ENCODE assay signal across 7 cellular contexts in the genomic region with DNA sequence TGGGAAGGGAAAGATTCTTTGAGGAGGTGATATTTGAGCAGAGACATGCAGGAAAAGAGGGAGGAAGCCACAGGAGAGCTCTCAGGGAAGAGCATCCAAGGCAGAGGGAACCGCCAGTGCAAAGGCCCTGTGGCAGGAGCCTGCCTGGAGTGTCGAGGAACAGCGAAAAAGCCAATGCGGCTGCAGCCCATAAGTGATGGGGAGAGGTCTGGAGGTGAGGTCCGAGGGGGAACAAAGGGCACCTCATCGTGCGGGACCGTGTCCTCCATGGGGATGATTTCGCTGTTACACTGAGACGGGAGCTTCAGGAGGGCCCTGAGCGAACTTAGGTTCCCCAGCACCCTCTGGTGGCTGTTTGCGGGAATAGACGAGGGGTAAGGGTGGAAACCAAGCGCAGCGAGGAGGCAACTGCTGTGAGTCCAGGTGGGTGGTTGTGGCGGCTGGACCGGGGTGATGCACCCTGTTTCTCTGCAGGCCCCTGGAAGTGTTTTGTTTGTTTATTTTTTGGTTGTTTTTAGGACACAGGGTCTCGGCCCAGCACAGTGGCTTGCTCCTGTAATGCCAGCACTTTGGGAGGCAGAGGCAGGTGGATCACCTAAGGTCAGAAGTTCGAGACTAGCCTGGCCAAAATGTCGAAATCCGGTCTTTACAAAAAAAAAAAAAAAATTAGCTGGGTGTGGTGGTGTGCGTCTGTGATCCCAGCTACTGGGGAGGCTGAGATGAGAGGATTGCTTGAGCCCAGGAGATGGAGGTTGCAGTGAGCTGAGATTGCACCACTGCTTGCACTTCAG. TPM values are rescaled to one million over a fixed set of nuclear protein-coding genes. Genes with fewer than 3 reads are reported as not detected.
DNase-seq lines count a peak whose midpoint lies in the region; ATAC-seq and TF ChIP-seq lines count a peak whose summit lies in the region.

No MANE protein-coding gene starts in this region.

- no peaks in the 10 kb centered on the region for H3K4me1 Mint-ChIP-seq in T-helper 2 cell treated with Interferon-gamma antibody and Interleukin-4, amounts not matched to agents 5 μg/mL and 100 μg/mL, for 36 hours (ENCODE audit: low read depth)

- H3K9me3 Mint-ChIP-seq in T-helper 2 cell treated with Interferon-gamma antibody and Interleukin-4, amounts not matched to agents 5 μg/mL and 100 μg/mL, for 36 hours = no peaks in the 10 kb centered on the region

- H3K4me3 ChIP-seq in GM12875 (ENCODE audit: low read depth, low read length) = no peak overlapping the region
- no peak overlapping the region for H3K4me3 ChIP-seq in spleen

- no peak overlapping the region for H3K27ac Mint-ChIP-seq in T-helper 2 cell treated with Interferon-gamma antibody and Interleukin-4, amounts not matched to agents 5 μg/mL and 100 μg/mL, for 36 hours

- H3K27me3 ChIP-seq in spleen (replicated peaks in 1 of 7) = peaks cover 0 to 39% (median 0%) of the 10 kb centered on the region in 7 donors

- DNase-seq in NCI-H1436 treated with DMSO at 0.1 percent for 48 hours (lab: John Stamatoyannopoulos, UW) = peak; percentile 49
- peak; percentile 58 for DNase-seq in T-helper 2 cell treated with Interferon-gamma antibody and Interleukin-4, amounts not matched to agents 5 μg/mL and 100 μg/mL, for 36 hours (ENCODE audit: low spot score)
- peak; percentile 58 for DNase-seq in amniotic stem cell (lab: John Stamatoyannopoulos, UW)
- DNase-seq in hypothalamus (lab: John Stamatoyannopoulos, UW) = peak in 37 of 51 donors; percentile 4 to 68 (median 36)
- DNase-seq in spleen = peak; percentile 87

- no peak overlapping the region for H3K4me3 Mint-ChIP-seq in T-helper 2 cell treated with Interferon-gamma antibody and Interleukin-4, amounts not matched to agents 5 μg/mL and 100 μg/mL, for 36 hours

- H3K9me3 ChIP-seq in spleen = no peaks in the 10 kb centered on the region

- ATAC-seq in GM18502 (IDR thresholded peaks at IDR 0.05; ENCODE audit: poor library complexity, unreplicated experiment) = no peak

- 17 to 25% (median 23%) methylated on average over 21 to 22 of the region's 22 CpGs for WGBS in spleen, 5 donors

- peaks cover 0 to 14% (median 8%) of the 10 kb centered on the region in 6 donors for H3K36me3 ChIP-seq in spleen

- intact Hi-C loops in spleen (cut with DNase I; ENCODE audit: low total_unique reads) = loop anchor here (10.0 kb wide), 2 partner anchors 163 to 413 kb away; no protein-coding TSS in a partner anchor

- H3K4me1 ChIP-seq in spleen = peaks cover 0 to 6% (median 0%) of the 10 kb centered on the region in 6 donors

- TF ChIP-seq POLR2A in spleen (IDR thresholded peaks at IDR 0.05) = no peak

- TF ChIP-seq CTCF in GM12875 (IDR thresholded peaks at IDR 0.05; ENCODE audit: borderline replicate concordance, insufficient read depth, low read depth, low read length) (peak; percentile 90), spleen (IDR thresholded peaks at IDR 0.05 in 8 of 11, conservative IDR thresholded peaks at IDR 0.05 in 3 of 11) (peak; percentile 35 to 85 (median 81))

- H3K27me3 Mint-ChIP-seq in T-helper 2 cell treated with Interferon-gamma antibody and Interleukin-4, amounts not matched to agents 5 μg/mL and 100 μg/mL, for 36 hours (ENCODE audit: low read depth) = peaks cover 5% of the 10 kb centered on the region

- peaks cover 11% of the 10 kb centered on the region for H3K36me3 Mint-ChIP-seq in T-helper 2 cell treated with Interferon-gamma antibody and Interleukin-4, amounts not matched to agents 5 μg/mL and 100 μg/mL, for 36 hours (ENCODE audit: low read depth)

- H3K27ac ChIP-seq in spleen = no peak overlapping the region

RNA-seq across cellular contexts. Expression of a gene that starts 5.9 kb away (rescaled TPM):
- 10 to 100 TPM; 48.9 to 87.7 (median 64.3) TPM for total RNA-seq in spleen
- 10 to 100 TPM in 2 of 3 donors, 1 to 10 TPM in 1; 6.9 to 18.4 (median 10.6) TPM for polyA plus RNA-seq in spleen

RNA-seq across cellular contexts. Expression of a gene that starts 38.0 kb away (rescaled TPM):
- 100 to 1,000 TPM; 280 to 442 (median 379) TPM for total RNA-seq in spleen
- 100 to 1,000 TPM; 709 to 858 (median 815) TPM for polyA plus RNA-seq in spleen

Comparison
In these comparisons a context has a peak if more than half of its experiments do, and no peak if none do; other contexts are left out.
1. DNase-seq: peak in every context shown above with its lines; median percentile 87 in spleen; 58 in T-helper 2 cell treated with Interferon-gamma antibody and Interleukin-4, amounts not matched to agents 5 μg/mL and 100 μg/mL, for 36 hours; 58 in amniotic stem cell; 49 in NCI-H1436 treated with DMSO at 0.1 percent for 48 hours; 36 in hypothalamus.